Comparison of ENCODE assay signal across 13 cellular contexts in the genomic region with DNA sequence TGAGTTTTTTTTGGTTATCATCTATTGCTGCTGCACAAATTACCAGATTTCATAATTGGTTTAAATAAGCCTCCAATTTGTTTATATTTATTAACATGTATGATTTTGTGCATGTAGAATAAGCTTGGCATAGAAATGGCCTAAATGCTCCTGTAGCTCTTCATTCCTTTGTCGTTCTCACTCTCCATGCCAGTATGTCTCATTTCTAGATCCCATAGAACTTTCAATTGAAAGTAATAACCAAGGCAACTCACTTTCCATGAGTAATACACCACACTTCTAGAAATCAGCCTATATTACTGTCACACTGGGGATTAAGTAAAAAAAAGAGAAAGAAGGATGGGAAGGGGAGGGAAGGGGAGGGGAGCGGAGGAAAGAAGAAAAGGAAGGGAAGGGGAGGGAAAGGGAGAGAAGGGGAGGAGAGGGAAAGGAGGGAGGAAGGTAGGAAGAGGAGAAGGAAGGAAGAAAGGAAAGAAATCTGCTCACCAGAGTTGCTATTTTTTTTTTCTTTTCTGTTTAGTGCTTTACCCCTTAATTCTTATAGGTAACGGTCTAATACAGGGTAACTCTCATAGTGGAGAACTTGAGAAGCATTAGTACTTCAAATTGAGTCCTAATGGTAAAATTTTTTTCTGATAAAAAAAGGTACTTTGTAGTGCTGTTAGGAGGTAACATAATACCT. TPM values are rescaled to one million over a fixed set of nuclear protein-coding genes. Genes with fewer than 3 reads are reported as not detected.
DNase-seq lines count a peak whose midpoint lies in the region; ATAC-seq and TF ChIP-seq lines count a peak whose summit lies in the region.
"Had no signal": no experiment of that assay in that cellular context is flagged by ENCODE, and none has a peak within 500 bp of the region (broad histone marks: within the 10 kb centered on the region; RNA-seq: fewer than 3 reads in every experiment).

No MANE protein-coding gene starts in this region.

- intact Hi-C loops in posterior vena cava (cut with DNase I) = loop anchor here in 1 of 2 donors (1.0 kb wide), 1 partner anchor 30 kb away; no protein-coding TSS in a partner anchor

- H3K4me3 ChIP-seq in HEK293 (ENCODE audit: low read depth, low read length) = no peak overlapping the region
- H3K4me3 ChIP-seq: BLaER1 treated with 17β-estradiol and CSF1 and Interleukin-3, amounts not matched to agents 10 nM and 100 nM; GM23248 had no signal

- POLR2A ChIA-PET in HEK293 (lab: Yijun Ruan, JAX) = no interaction called here

- no peaks in the 10 kb centered on the region for H3K4me1 ChIP-seq in HEK293 (ENCODE audit: control insufficient read depth, insufficient read depth, low read length)
- H3K4me1 ChIP-seq: BLaER1 treated with 17β-estradiol and CSF1 and Interleukin-3, amounts not matched to agents 10 nM and 100 nM had no signal

- CTCF ChIA-PET in HEK293 (lab: Yijun Ruan, JAX) = interaction anchor here (0.6 to 1.7 kb wide), 2 partner anchors 23 to 105 kb away, joined by 3 read pairs; no protein-coding TSS in a partner anchor

- H3K9me3 Mint-ChIP-seq in activated T-cell treated with anti-CD3 and anti-CD28 coated beads, Interleukin-2, amount 50 U/mL, for 72 hours = no peaks in the 10 kb centered on the region
- no peaks in the 10 kb centered on the region for H3K9me3 Mint-ChIP-seq in activated T-cell treated with anti-CD3 and anti-CD28 coated beads, Interleukin-2, amount 50 U/mL, for 24 hours
- no peaks in the 10 kb centered on the region for H3K9me3 Mint-ChIP-seq in activated T-helper 17 cell treated with anti-CD3 and anti-CD28 coated beads, Interleukin-2, amount 50 U/mL, for 72 hours
- H3K9me3 Mint-ChIP-seq: CD4-positive, CD25-positive, alpha-beta regulatory T cell had no signal

- H3K4me1 Mint-ChIP-seq in activated T-cell treated with anti-CD3 and anti-CD28 coated beads, Interleukin-2, amount 50 U/mL, for 72 hours (ENCODE audit: low read depth) = peaks cover 27% of the 10 kb centered on the region
- peaks cover 14% of the 10 kb centered on the region for H3K4me1 Mint-ChIP-seq in activated T-cell treated with anti-CD3 and anti-CD28 coated beads, Interleukin-2, amount 50 U/mL, for 24 hours (ENCODE audit: low read depth)
- peaks cover 12% of the 10 kb centered on the region for H3K4me1 Mint-ChIP-seq in activated T-helper 17 cell treated with anti-CD3 and anti-CD28 coated beads, Interleukin-2, amount 50 U/mL, for 72 hours

- no peaks in the 10 kb centered on the region for H3K27me3 Mint-ChIP-seq in activated T-cell treated with anti-CD3 and anti-CD28 coated beads, Interleukin-2, amount 50 U/mL, for 72 hours (ENCODE audit: low read depth)
- no peaks in the 10 kb centered on the region for H3K27me3 Mint-ChIP-seq in activated T-cell treated with anti-CD3 and anti-CD28 coated beads, Interleukin-2, amount 50 U/mL, for 24 hours
- H3K27me3 Mint-ChIP-seq in activated T-helper 17 cell treated with anti-CD3 and anti-CD28 coated beads, Interleukin-2, amount 50 U/mL, for 72 hours = no peaks in the 10 kb centered on the region

- no peak overlapping the region for H3K4me3 Mint-ChIP-seq in activated T-cell treated with anti-CD3 and anti-CD28 coated beads, Interleukin-2, amount 50 U/mL, for 72 hours
- H3K4me3 Mint-ChIP-seq in activated T-cell treated with anti-CD3 and anti-CD28 coated beads, Interleukin-2, amount 50 U/mL, for 24 hours = no peak overlapping the region
- no peak overlapping the region for H3K4me3 Mint-ChIP-seq in activated T-helper 17 cell treated with anti-CD3 and anti-CD28 coated beads, Interleukin-2, amount 50 U/mL, for 72 hours
- H3K4me3 Mint-ChIP-seq: CD4-positive, CD25-positive, alpha-beta regulatory T cell had no signal

- H3K9me3 ChIP-seq in HEK293 (ENCODE audit: control insufficient read depth, insufficient read depth, low read depth, low read length) = no peaks in the 10 kb centered on the region
- H3K9me3 ChIP-seq: BLaER1 treated with 17β-estradiol and CSF1 and Interleukin-3, amounts not matched to agents 10 nM and 100 nM had no signal

- no peaks in the 10 kb centered on the region for H3K36me3 ChIP-seq in HEK293 (ENCODE audit: control insufficient read depth in 2 of 2, insufficient read depth in 1 of 2, low read length in 2 of 2)

- H3K36me3 Mint-ChIP-seq in activated T-cell treated with anti-CD3 and anti-CD28 coated beads, Interleukin-2, amount 50 U/mL, for 72 hours (ENCODE audit: insufficient read depth in 2 of 2) = no peaks in the 10 kb centered on the region
- peaks cover 25% of the 10 kb centered on the region for H3K36me3 Mint-ChIP-seq in activated T-cell treated with anti-CD3 and anti-CD28 coated beads, Interleukin-2, amount 50 U/mL, for 24 hours (ENCODE audit: low read depth)
- H3K36me3 Mint-ChIP-seq in activated T-helper 17 cell treated with anti-CD3 and anti-CD28 coated beads, Interleukin-2, amount 50 U/mL, for 72 hours (ENCODE audit: low read depth) = peaks cover 7% of the 10 kb centered on the region

- no peak overlapping the region for H3K27ac ChIP-seq in HEK293 (ENCODE audit: extremely low read depth, low read depth, low read length)
- H3K27ac ChIP-seq: BLaER1 treated with 17β-estradiol and CSF1 and Interleukin-3, amounts not matched to agents 10 nM and 100 nM; GM23248 had no signal

- peak overlapping the region; percentile 4 for H3K27ac Mint-ChIP-seq in activated T-cell treated with anti-CD3 and anti-CD28 coated beads, Interleukin-2, amount 50 U/mL, for 72 hours
- no peak overlapping the region for H3K27ac Mint-ChIP-seq in activated T-cell treated with anti-CD3 and anti-CD28 coated beads, Interleukin-2, amount 50 U/mL, for 24 hours
- peak overlapping the region; percentile 7 for H3K27ac Mint-ChIP-seq in activated T-helper 17 cell treated with anti-CD3 and anti-CD28 coated beads, Interleukin-2, amount 50 U/mL, for 72 hours

- no peak for TF ChIP-seq CTCF in HEK293 (tag by site-specific recombination; IDR thresholded peaks at IDR 0.05)

- DNase-seq in activated T-cell treated with anti-CD3 and anti-CD28 coated beads, Interleukin-2, amount 50 U/mL, for 72 hours = no peak
- DNase-seq in activated T-cell treated with anti-CD3 and anti-CD28 coated beads, Interleukin-2, amount 50 U/mL, for 24 hours = no peak
- DNase-seq in stimulated activated naive CD8-positive, alpha-beta T cell treated with anti-CD3 and anti-CD28 coated beads, Interleukin-15, Interleukin-2, amounts not matched to agents 100 U/mL and 50 U/mL, for 24 hours = no peak
- DNase-seq in stimulated activated CD4-positive, alpha-beta T cell treated with anti-CD3 and anti-CD28 coated beads, Interleukin-12 subunit alpha, Interleukin-12 subunit beta, amount 100 ng/mL, for 4 hours = no peak
- no peak for DNase-seq in posterior vena cava (ENCODE audit: low spot score)
- DNase-seq: ACHN; CD4-positive, CD25-positive, alpha-beta regulatory T cell; DMS53; GM23248 had no signal

- peak; percentile 47 to 68 for ATAC-seq in activated T-cell treated with anti-CD3 and anti-CD28 coated beads, Interleukin-2, amount 50 U/mL, for 72 hours (replicated peaks in 1 of 2)
- ATAC-seq in activated T-helper 17 cell treated with anti-CD3 and anti-CD28 coated beads, Interleukin-2, amount 50 U/mL, for 72 hours (replicated peaks) = peak; percentile 89
- ATAC-seq in stimulated activated naive CD8-positive, alpha-beta T cell treated with anti-CD3 and anti-CD28 coated beads, Interleukin-15, Interleukin-2, amounts not matched to agents 100 U/mL and 50 U/mL, for 24 hours = peak; percentile 78
- ATAC-seq: HCT116 had no signal

TF ChIP-seq in HEK293, 187 proteins besides CTCF, POLR2A, EP300 and RAD21:
- TF ChIP-seq PRDM1 (tag by site-specific recombination; IDR thresholded peaks at IDR 0.05) = peak; percentile 99
- TF ChIP-seq, protein P1, sequence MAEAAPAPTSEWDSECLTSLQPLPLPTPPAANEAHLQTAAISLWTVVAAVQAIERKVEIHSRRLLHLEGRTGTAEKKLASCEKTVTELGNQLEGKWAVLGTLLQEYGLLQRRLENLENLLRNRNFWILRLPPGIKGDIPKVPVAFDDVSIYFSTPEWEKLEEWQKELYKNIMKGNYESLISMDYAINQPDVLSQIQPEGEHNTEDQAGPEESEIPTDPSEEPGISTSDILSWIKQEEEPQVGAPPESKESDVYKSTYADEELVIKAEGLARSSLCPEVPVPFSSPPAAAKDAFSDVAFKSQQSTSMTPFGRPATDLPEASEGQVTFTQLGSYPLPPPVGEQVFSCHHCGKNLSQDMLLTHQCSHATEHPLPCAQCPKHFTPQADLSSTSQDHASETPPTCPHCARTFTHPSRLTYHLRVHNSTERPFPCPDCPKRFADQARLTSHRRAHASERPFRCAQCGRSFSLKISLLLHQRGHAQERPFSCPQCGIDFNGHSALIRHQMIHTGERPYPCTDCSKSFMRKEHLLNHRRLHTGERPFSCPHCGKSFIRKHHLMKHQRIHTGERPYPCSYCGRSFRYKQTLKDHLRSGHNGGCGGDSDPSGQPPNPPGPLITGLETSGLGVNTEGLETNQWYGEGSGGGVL (tag by site-specific recombination; IDR thresholded peaks at IDR 0.05) = peak; percentile 55; the same call in 1 of the 2 replicates
- no peak for TF ChIP-seq ZNF660 (tag by site-specific recombination; IDR thresholded peaks at IDR 0.05)
- TF ChIP-seq ZNF366 (tag by site-specific recombination; conservative IDR thresholded peaks at IDR 0.05) = peak; percentile 59

RNA-seq across cellular contexts. Expression of a gene that starts 45.6 kb away (rescaled TPM):
- total RNA-seq in activated T-cell treated with anti-CD3 and anti-CD28 coated beads, Interleukin-2, amount 50 U/mL, for 72 hours = 100 to 1,000 TPM; 191 to 225 TPM
- total RNA-seq in activated T-helper 17 cell treated with anti-CD3 and anti-CD28 coated beads, Interleukin-2, amount 50 U/mL, for 72 hours = 100 to 1,000 TPM; 339 to 432 TPM
- total RNA-seq in posterior vena cava = 100 to 1,000 TPM; 114 to 126 TPM
